In genomic region chr1:194658090-194658439, GRCh38 we compare ENCODE assay signal across 1 cellular context.
A peak's percentile ranks its signal among the peaks of the same experiment; 100 is the strongest.
TF ChIP-seq lines count a peak whose summit lies in the region.

No MANE protein-coding gene starts in this region.

TF ChIP-seq in HepG2, 621 proteins besides CTCF, POLR2A, EP300 and RAD21 (continued from another document):
- TF ChIP-seq SOX6 (IDR thresholded peaks at IDR 0.05) = no peak
- TF ChIP-seq SOX6 (CRISPR knock-in tag; IDR thresholded peaks at IDR 0.05) = no peak
- no peak for TF ChIP-seq ZNF317 (CRISPR knock-in tag; IDR thresholded peaks at IDR 0.05)
- TF ChIP-seq NFE2 (CRISPR knock-in tag; IDR thresholded peaks at IDR 0.05) = peak; percentile 41; the same call in 1 of the 2 replicates
- no peak for TF ChIP-seq ETS1 (CRISPR knock-in tag; IDR thresholded peaks at IDR 0.05)
- peak; percentile 30; the same call in 1 of the 2 replicates for TF ChIP-seq NFE2L2 (IDR thresholded peaks at IDR 0.05; ENCODE audit: low read length)
- TF ChIP-seq ZNF432 (CRISPR knock-in tag; IDR thresholded peaks at IDR 0.05; ENCODE audit: borderline replicate concordance) = no peak
